In the genomic region with DNA sequence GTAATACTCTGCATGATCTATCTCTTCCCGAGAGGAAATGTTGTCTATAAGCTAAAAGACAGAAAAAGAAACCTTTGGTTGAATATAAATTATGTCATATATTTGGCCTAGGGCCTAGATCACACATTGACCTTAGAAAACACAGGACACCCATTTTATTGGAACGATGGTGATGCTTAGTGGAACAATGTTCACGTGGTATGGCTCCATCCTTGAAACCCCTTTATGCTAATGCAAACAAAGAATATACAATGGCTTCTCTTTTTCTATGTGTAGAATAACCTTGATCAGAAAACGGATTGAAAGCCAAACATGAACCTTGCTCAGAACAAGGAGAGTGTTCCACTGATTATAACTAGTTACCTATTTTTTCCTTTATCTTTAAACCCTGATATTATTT, we compare ENCODE assay signal across 2 cellular contexts.
A peak's percentile ranks its signal among the peaks of the same experiment; 100 is the strongest.
TF ChIP-seq lines count a peak whose summit lies in the region.

No MANE protein-coding gene starts in this region.

TF ChIP-seq in HepG2, 621 proteins besides CTCF, POLR2A, EP300 and RAD21 (continues in another document):
- 0 out of 2 replicates have a peak, but pooled peaks have one; percentile 31 for TF ChIP-seq GATAD1 (CRISPR knock-in tag; IDR thresholded peaks at IDR 0.05)
- TF ChIP-seq, protein P1, sequence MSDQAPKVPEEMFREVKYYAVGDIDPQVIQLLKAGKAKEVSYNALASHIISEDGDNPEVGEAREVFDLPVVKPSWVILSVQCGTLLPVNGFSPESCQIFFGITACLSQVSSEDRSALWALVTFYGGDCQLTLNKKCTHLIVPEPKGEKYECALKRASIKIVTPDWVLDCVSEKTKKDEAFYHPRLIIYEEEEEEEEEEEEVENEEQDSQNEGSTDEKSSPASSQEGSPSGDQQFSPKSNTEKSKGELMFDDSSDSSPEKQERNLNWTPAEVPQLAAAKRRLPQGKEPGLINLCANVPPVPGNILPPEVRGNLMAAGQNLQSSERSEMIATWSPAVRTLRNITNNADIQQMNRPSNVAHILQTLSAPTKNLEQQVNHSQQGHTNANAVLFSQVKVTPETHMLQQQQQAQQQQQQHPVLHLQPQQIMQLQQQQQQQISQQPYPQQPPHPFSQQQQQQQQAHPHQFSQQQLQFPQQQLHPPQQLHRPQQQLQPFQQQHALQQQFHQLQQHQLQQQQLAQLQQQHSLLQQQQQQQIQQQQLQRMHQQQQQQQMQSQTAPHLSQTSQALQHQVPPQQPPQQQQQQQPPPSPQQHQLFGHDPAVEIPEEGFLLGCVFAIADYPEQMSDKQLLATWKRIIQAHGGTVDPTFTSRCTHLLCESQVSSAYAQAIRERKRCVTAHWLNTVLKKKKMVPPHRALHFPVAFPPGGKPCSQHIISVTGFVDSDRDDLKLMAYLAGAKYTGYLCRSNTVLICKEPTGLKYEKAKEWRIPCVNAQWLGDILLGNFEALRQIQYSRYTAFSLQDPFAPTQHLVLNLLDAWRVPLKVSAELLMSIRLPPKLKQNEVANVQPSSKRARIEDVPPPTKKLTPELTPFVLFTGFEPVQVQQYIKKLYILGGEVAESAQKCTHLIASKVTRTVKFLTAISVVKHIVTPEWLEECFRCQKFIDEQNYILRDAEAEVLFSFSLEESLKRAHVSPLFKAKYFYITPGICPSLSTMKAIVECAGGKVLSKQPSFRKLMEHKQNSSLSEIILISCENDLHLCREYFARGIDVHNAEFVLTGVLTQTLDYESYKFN (CRISPR knock-in tag; conservative IDR thresholded peaks at IDR 0.05) = peak; percentile 90
- TF ChIP-seq, protein P2, sequence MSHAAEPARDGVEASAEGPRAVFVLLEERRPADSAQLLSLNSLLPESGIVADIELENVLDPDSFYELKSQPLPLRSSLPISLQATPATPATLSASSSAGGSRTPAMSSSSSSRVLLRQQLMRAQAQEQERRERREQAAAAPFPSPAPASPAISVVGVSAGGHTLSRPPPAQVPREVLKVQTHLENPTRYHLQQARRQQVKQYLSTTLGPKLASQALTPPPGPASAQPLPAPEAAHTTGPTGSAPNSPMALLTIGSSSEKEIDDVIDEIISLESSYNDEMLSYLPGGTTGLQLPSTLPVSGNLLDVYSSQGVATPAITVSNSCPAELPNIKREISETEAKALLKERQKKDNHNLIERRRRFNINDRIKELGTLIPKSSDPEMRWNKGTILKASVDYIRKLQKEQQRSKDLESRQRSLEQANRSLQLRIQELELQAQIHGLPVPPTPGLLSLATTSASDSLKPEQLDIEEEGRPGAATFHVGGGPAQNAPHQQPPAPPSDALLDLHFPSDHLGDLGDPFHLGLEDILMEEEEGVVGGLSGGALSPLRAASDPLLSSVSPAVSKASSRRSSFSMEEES (CRISPR knock-in tag; IDR thresholded peaks at IDR 0.05) = peak; percentile 81
- no peak for TF ChIP-seq ZSCAN30 (CRISPR knock-in tag; IDR thresholded peaks at IDR 0.05)
- TF ChIP-seq, protein P3, sequence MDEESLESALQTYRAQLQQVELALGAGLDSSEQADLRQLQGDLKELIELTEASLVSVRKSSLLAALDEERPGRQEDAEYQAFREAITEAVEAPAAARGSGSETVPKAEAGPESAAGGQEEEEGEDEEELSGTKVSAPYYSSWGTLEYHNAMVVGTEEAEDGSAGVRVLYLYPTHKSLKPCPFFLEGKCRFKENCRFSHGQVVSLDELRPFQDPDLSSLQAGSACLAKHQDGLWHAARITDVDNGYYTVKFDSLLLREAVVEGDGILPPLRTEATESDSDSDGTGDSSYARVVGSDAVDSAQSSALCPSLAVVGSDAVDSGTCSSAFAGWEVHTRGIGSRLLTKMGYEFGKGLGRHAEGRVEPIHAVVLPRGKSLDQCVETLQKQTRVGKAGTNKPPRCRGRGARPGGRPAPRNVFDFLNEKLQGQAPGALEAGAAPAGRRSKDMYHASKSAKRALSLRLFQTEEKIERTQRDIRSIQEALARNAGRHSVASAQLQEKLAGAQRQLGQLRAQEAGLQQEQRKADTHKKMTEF (CRISPR knock-in tag; IDR thresholded peaks at IDR 0.05) = 0 out of 2 replicates have a peak, but pooled peaks have one; percentile 61
- TF ChIP-seq PPARG (CRISPR knock-in tag; conservative IDR thresholded peaks at IDR 0.05) = peak; percentile 70
- no peak for TF ChIP-seq ZNF317 (CRISPR knock-in tag; IDR thresholded peaks at IDR 0.05)
- no peak for TF ChIP-seq ZNF44 (CRISPR knock-in tag; IDR thresholded peaks at IDR 0.05)
- TF ChIP-seq TBX3 (IDR thresholded peaks at IDR 0.05; ENCODE audit: borderline replicate concordance) = no peak
- no peak for TF ChIP-seq TAF15 (IDR thresholded peaks at IDR 0.05; ENCODE audit: low read depth, low read length, poor library complexity, severe bottlenecking)
- no peak for TF ChIP-seq MBNL3 (CRISPR knock-in tag; conservative IDR thresholded peaks at IDR 0.05)
- peak; percentile 70 for TF ChIP-seq ZMYM4 (CRISPR knock-in tag; IDR thresholded peaks at IDR 0.05)

TF ChIP-seq in WTC11, 78 proteins besides CTCF, POLR2A, EP300 and RAD21:
- TF ChIP-seq, protein P4, sequence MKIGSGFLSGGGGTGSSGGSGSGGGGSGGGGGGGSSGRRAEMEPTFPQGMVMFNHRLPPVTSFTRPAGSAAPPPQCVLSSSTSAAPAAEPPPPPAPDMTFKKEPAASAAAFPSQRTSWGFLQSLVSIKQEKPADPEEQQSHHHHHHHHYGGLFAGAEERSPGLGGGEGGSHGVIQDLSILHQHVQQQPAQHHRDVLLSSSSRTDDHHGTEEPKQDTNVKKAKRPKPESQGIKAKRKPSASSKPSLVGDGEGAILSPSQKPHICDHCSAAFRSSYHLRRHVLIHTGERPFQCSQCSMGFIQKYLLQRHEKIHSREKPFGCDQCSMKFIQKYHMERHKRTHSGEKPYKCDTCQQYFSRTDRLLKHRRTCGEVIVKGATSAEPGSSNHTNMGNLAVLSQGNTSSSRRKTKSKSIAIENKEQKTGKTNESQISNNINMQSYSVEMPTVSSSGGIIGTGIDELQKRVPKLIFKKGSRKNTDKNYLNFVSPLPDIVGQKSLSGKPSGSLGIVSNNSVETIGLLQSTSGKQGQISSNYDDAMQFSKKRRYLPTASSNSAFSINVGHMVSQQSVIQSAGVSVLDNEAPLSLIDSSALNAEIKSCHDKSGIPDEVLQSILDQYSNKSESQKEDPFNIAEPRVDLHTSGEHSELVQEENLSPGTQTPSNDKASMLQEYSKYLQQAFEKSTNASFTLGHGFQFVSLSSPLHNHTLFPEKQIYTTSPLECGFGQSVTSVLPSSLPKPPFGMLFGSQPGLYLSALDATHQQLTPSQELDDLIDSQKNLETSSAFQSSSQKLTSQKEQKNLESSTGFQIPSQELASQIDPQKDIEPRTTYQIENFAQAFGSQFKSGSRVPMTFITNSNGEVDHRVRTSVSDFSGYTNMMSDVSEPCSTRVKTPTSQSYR (CRISPR knock-in tag; IDR thresholded peaks at IDR 0.05) = no peak
- TF ChIP-seq, protein P5, sequence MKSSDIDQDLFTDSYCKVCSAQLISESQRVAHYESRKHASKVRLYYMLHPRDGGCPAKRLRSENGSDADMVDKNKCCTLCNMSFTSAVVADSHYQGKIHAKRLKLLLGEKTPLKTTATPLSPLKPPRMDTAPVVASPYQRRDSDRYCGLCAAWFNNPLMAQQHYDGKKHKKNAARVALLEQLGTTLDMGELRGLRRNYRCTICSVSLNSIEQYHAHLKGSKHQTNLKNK (CRISPR knock-in tag; IDR thresholded peaks at IDR 0.05) = no peak
- TF ChIP-seq, protein P6, sequence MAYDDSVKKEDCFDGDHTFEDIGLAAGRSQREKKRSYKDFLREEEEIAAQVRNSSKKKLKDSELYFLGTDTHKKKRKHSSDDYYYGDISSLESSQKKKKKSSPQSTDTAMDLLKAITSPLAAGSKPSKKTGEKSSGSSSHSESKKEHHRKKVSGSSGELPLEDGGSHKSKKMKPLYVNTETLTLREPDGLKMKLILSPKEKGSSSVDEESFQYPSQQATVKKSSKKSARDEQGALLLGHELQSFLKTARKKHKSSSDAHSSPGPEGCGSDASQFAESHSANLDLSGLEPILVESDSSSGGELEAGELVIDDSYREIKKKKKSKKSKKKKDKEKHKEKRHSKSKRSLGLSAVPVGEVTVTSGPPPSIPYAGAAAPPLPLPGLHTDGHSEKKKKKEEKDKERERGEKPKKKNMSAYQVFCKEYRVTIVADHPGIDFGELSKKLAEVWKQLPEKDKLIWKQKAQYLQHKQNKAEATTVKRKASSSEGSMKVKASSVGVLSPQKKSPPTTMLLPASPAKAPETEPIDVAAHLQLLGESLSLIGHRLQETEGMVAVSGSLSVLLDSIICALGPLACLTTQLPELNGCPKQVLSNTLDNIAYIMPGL (CRISPR knock-in tag; IDR thresholded peaks at IDR 0.05) = no peak
- peak; percentile 33; the same call in 1 of the 2 replicates for TF ChIP-seq GABPB1 (CRISPR knock-in tag; IDR thresholded peaks at IDR 0.05)
